In the genomic region with DNA sequence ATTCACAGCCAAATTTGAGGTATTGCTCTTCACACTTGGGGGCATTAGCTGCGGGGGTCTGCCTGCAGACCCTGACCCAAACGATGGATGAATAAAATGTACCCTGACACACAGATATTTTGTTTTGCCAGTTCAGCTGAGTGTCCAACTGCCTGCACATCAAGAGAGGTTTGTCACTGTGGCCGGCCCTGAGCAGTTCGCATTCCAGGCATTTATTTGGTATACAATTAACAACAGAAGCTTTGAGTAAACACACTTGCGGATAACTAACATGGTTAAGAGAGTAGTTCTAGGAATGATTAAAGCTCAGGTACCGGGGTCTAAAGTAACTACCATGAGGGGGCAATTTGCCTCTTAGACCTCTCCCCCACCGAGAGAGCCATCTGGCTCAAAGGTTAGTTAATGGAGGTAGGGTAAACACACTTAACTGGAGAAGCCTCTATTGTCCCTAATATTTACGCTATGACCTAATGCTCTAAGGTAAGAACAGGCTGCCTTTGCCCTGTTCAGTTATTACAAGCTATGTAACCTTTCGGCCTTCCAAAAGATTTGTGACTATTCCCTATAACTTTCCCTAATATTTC, we compare ENCODE assay signal across 1 cellular context.
TF ChIP-seq lines count a peak whose summit lies in the region.

No MANE protein-coding gene starts in this region.

TF ChIP-seq in HepG2, 621 proteins besides CTCF, POLR2A, EP300 and RAD21 (continued from another document and continues in another):
- TF ChIP-seq, protein P1, sequence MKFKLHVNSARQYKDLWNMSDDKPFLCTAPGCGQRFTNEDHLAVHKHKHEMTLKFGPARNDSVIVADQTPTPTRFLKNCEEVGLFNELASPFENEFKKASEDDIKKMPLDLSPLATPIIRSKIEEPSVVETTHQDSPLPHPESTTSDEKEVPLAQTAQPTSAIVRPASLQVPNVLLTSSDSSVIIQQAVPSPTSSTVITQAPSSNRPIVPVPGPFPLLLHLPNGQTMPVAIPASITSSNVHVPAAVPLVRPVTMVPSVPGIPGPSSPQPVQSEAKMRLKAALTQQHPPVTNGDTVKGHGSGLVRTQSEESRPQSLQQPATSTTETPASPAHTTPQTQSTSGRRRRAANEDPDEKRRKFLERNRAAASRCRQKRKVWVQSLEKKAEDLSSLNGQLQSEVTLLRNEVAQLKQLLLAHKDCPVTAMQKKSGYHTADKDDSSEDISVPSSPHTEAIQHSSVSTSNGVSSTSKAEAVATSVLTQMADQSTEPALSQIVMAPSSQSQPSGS (CRISPR knock-in tag; IDR thresholded peaks at IDR 0.05) = peak; percentile 78
- no peak for TF ChIP-seq TBX2 (CRISPR knock-in tag; IDR thresholded peaks at IDR 0.05; ENCODE audit: borderline replicate concordance)
- no peak for TF ChIP-seq ZKSCAN5 (CRISPR knock-in tag; IDR thresholded peaks at IDR 0.05)
- no peak for TF ChIP-seq RNF2 (conservative IDR thresholded peaks at IDR 0.05; ENCODE audit: low read depth)
- TF ChIP-seq BCL6 (CRISPR knock-in tag; IDR thresholded peaks at IDR 0.05) = peak; percentile 91
- TF ChIP-seq ZNF136 (CRISPR knock-in tag; IDR thresholded peaks at IDR 0.05; ENCODE audit: low read depth) = no peak
- 0 out of 2 replicates have a peak, but pooled peaks have one; percentile 29 for TF ChIP-seq RXRB (CRISPR knock-in tag; IDR thresholded peaks at IDR 0.05; ENCODE audit: borderline replicate concordance)
- peak; percentile 73 for TF ChIP-seq ZMYM3 (CRISPR knock-in tag; IDR thresholded peaks at IDR 0.05)
- TF ChIP-seq GATAD2A (CRISPR knock-in tag; IDR thresholded peaks at IDR 0.05) = peak; percentile 54
- TF ChIP-seq, protein P2, sequence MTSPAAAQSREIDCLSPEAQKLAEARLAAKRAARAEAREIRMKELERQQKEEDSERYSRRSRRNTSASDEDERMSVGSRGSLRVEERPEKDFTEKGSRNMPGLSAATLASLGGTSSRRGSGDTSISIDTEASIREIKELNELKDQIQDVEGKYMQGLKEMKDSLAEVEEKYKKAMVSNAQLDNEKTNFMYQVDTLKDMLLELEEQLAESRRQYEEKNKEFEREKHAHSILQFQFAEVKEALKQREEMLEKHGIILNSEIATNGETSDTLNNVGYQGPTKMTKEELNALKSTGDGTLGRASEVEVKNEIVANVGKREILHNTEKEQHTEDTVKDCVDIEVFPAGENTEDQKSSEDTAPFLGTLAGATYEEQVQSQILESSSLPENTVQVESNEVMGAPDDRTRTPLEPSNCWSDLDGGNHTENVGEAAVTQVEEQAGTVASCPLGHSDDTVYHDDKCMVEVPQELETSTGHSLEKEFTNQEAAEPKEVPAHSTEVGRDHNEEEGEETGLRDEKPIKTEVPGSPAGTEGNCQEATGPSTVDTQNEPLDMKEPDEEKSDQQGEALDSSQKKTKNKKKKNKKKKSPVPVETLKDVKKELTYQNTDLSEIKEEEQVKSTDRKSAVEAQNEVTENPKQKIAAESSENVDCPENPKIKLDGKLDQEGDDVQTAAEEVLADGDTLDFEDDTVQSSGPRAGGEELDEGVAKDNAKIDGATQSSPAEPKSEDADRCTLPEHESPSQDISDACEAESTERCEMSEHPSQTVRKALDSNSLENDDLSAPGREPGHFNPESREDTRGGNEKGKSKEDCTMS (CRISPR knock-in tag; conservative IDR thresholded peaks at IDR 0.05) = no peak
- peak; percentile 27; the same call in 1 of the 2 replicates for TF ChIP-seq FOXO1 (CRISPR knock-in tag; IDR thresholded peaks at IDR 0.05)
- peak; percentile 49; the same call in 1 of the 2 replicates for TF ChIP-seq SOX13 (IDR thresholded peaks at IDR 0.05)
- TF ChIP-seq SOX13 (CRISPR knock-in tag; conservative IDR thresholded peaks at IDR 0.05 in 1 of 2, IDR thresholded peaks at IDR 0.05 in 1 of 2) = peak in 1 of 2 experiments; percentile 81; a peak in 2 of 4 replicates
- TF ChIP-seq ZNF672 (CRISPR knock-in tag; IDR thresholded peaks at IDR 0.05) = no peak
- TF ChIP-seq, protein P3, sequence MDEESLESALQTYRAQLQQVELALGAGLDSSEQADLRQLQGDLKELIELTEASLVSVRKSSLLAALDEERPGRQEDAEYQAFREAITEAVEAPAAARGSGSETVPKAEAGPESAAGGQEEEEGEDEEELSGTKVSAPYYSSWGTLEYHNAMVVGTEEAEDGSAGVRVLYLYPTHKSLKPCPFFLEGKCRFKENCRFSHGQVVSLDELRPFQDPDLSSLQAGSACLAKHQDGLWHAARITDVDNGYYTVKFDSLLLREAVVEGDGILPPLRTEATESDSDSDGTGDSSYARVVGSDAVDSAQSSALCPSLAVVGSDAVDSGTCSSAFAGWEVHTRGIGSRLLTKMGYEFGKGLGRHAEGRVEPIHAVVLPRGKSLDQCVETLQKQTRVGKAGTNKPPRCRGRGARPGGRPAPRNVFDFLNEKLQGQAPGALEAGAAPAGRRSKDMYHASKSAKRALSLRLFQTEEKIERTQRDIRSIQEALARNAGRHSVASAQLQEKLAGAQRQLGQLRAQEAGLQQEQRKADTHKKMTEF (CRISPR knock-in tag; IDR thresholded peaks at IDR 0.05) = peak; percentile 62; the same call in 1 of the 2 replicates
- TF ChIP-seq, protein P4, sequence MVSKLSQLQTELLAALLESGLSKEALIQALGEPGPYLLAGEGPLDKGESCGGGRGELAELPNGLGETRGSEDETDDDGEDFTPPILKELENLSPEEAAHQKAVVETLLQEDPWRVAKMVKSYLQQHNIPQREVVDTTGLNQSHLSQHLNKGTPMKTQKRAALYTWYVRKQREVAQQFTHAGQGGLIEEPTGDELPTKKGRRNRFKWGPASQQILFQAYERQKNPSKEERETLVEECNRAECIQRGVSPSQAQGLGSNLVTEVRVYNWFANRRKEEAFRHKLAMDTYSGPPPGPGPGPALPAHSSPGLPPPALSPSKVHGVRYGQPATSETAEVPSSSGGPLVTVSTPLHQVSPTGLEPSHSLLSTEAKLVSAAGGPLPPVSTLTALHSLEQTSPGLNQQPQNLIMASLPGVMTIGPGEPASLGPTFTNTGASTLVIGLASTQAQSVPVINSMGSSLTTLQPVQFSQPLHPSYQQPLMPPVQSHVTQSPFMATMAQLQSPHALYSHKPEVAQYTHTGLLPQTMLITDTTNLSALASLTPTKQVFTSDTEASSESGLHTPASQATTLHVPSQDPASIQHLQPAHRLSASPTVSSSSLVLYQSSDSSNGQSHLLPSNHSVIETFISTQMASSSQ (IDR thresholded peaks at IDR 0.05; ENCODE audit: low read depth) = 0 out of 2 replicates have a peak, but pooled peaks have one; percentile 13
- TF ChIP-seq, protein P4 (CRISPR knock-in tag; IDR thresholded peaks at IDR 0.05; ENCODE audit: borderline replicate concordance) = no peak
- 0 out of 2 replicates have a peak, but pooled peaks have one; percentile 11 for TF ChIP-seq NCOA2 (CRISPR knock-in tag; IDR thresholded peaks at IDR 0.05)
- TF ChIP-seq ZNF496 (CRISPR knock-in tag; IDR thresholded peaks at IDR 0.05; ENCODE audit: insufficient replicate concordance) = no peak
- no peak for TF ChIP-seq ZNF605 (CRISPR knock-in tag; IDR thresholded peaks at IDR 0.05)
- TF ChIP-seq, protein P5, sequence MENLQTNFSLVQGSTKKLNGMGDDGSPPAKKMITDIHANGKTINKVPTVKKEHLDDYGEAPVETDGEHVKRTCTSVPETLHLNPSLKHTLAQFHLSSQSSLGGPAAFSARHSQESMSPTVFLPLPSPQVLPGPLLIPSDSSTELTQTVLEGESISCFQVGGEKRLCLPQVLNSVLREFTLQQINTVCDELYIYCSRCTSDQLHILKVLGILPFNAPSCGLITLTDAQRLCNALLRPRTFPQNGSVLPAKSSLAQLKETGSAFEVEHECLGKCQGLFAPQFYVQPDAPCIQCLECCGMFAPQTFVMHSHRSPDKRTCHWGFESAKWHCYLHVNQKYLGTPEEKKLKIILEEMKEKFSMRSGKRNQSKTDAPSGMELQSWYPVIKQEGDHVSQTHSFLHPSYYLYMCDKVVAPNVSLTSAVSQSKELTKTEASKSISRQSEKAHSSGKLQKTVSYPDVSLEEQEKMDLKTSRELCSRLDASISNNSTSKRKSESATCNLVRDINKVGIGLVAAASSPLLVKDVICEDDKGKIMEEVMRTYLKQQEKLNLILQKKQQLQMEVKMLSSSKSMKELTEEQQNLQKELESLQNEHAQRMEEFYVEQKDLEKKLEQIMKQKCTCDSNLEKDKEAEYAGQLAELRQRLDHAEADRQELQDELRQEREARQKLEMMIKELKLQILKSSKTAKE (CRISPR knock-in tag; IDR thresholded peaks at IDR 0.05; ENCODE audit: borderline replicate concordance) = no peak
- TF ChIP-seq, protein P6, sequence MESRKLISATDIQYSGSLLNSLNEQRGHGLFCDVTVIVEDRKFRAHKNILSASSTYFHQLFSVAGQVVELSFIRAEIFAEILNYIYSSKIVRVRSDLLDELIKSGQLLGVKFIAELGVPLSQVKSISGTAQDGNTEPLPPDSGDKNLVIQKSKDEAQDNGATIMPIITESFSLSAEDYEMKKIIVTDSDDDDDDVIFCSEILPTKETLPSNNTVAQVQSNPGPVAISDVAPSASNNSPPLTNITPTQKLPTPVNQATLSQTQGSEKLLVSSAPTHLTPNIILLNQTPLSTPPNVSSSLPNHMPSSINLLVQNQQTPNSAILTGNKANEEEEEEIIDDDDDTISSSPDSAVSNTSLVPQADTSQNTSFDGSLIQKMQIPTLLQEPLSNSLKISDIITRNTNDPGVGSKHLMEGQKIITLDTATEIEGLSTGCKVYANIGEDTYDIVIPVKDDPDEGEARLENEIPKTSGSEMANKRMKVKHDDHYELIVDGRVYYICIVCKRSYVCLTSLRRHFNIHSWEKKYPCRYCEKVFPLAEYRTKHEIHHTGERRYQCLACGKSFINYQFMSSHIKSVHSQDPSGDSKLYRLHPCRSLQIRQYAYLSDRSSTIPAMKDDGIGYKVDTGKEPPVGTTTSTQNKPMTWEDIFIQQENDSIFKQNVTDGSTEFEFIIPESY (CRISPR knock-in tag; IDR thresholded peaks at IDR 0.05) = no peak
- 0 out of 2 replicates have a peak, but pooled peaks have one; percentile 29 for TF ChIP-seq ZNF614 (CRISPR knock-in tag; IDR thresholded peaks at IDR 0.05; ENCODE audit: borderline replicate concordance)
- TF ChIP-seq, protein P7, sequence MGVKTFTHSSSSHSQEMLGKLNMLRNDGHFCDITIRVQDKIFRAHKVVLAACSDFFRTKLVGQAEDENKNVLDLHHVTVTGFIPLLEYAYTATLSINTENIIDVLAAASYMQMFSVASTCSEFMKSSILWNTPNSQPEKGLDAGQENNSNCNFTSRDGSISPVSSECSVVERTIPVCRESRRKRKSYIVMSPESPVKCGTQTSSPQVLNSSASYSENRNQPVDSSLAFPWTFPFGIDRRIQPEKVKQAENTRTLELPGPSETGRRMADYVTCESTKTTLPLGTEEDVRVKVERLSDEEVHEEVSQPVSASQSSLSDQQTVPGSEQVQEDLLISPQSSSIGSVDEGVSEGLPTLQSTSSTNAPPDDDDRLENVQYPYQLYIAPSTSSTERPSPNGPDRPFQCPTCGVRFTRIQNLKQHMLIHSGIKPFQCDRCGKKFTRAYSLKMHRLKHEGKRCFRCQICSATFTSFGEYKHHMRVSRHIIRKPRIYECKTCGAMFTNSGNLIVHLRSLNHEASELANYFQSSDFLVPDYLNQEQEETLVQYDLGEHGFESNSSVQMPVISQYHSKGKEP (CRISPR knock-in tag; IDR thresholded peaks at IDR 0.05) = no peak
- TF ChIP-seq, protein P8, sequence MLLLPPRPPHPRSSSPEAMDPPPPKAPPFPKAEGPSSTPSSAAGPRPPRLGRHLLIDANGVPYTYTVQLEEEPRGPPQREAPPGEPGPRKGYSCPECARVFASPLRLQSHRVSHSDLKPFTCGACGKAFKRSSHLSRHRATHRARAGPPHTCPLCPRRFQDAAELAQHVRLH (CRISPR knock-in tag; IDR thresholded peaks at IDR 0.05; ENCODE audit: borderline replicate concordance, low read depth) = no peak
- TF ChIP-seq RAD51 (IDR thresholded peaks at IDR 0.05; ENCODE audit: borderline replicate concordance) = no peak
- TF ChIP-seq, protein P9, sequence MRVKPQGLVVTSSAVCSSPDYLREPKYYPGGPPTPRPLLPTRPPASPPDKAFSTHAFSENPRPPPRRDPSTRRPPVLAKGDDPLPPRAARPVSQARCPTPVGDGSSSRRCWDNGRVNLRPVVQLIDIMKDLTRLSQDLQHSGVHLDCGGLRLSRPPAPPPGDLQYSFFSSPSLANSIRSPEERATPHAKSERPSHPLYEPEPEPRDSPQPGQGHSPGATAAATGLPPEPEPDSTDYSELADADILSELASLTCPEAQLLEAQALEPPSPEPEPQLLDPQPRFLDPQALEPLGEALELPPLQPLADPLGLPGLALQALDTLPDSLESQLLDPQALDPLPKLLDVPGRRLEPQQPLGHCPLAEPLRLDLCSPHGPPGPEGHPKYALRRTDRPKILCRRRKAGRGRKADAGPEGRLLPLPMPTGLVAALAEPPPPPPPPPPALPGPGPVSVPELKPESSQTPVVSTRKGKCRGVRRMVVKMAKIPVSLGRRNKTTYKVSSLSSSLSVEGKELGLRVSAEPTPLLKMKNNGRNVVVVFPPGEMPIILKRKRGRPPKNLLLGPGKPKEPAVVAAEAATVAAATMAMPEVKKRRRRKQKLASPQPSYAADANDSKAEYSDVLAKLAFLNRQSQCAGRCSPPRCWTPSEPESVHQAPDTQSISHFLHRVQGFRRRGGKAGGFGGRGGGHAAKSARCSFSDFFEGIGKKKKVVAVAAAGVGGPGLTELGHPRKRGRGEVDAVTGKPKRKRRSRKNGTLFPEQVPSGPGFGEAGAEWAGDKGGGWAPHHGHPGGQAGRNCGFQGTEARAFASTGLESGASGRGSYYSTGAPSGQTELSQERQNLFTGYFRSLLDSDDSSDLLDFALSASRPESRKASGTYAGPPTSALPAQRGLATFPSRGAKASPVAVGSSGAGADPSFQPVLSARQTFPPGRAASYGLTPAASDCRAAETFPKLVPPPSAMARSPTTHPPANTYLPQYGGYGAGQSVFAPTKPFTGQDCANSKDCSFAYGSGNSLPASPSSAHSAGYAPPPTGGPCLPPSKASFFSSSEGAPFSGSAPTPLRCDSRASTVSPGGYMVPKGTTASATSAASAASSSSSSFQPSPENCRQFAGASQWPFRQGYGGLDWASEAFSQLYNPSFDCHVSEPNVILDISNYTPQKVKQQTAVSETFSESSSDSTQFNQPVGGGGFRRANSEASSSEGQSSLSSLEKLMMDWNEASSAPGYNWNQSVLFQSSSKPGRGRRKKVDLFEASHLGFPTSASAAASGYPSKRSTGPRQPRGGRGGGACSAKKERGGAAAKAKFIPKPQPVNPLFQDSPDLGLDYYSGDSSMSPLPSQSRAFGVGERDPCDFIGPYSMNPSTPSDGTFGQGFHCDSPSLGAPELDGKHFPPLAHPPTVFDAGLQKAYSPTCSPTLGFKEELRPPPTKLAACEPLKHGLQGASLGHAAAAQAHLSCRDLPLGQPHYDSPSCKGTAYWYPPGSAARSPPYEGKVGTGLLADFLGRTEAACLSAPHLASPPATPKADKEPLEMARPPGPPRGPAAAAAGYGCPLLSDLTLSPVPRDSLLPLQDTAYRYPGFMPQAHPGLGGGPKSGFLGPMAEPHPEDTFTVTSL (CRISPR knock-in tag; IDR thresholded peaks at IDR 0.05; ENCODE audit: borderline replicate concordance) = 0 out of 2 replicates have a peak, but pooled peaks have one; percentile 24
- no peak for TF ChIP-seq PITX1 (CRISPR knock-in tag; IDR thresholded peaks at IDR 0.05)
- TF ChIP-seq HMG20A (CRISPR knock-in tag; IDR thresholded peaks at IDR 0.05; ENCODE audit: borderline replicate concordance) = peak; percentile 43; the same call in 1 of the 2 replicates
